ENCODE assay signal across 2 cellular contexts in genomic region chr5:104344809-104345512, GRCh38.
TF ChIP-seq lines count a peak whose summit lies in the region.

No MANE protein-coding gene starts in this region.

TF ChIP-seq in HCT116, 20 proteins besides CTCF, POLR2A, EP300 and RAD21:
- TF ChIP-seq FOSL1 (IDR thresholded peaks at IDR 0.05; ENCODE audit: low read depth): no peak
- TF ChIP-seq REST (IDR thresholded peaks at IDR 0.05; ENCODE audit: low read depth): no peak
- peak; percentile 46; the same call in 1 of the 2 replicates for TF ChIP-seq CEBPB (IDR thresholded peaks at IDR 0.05; ENCODE audit: low read depth)
- no peak for TF ChIP-seq CBX3 (IDR thresholded peaks at IDR 0.05; ENCODE audit: low read depth)
- TF ChIP-seq, protein P1, sequence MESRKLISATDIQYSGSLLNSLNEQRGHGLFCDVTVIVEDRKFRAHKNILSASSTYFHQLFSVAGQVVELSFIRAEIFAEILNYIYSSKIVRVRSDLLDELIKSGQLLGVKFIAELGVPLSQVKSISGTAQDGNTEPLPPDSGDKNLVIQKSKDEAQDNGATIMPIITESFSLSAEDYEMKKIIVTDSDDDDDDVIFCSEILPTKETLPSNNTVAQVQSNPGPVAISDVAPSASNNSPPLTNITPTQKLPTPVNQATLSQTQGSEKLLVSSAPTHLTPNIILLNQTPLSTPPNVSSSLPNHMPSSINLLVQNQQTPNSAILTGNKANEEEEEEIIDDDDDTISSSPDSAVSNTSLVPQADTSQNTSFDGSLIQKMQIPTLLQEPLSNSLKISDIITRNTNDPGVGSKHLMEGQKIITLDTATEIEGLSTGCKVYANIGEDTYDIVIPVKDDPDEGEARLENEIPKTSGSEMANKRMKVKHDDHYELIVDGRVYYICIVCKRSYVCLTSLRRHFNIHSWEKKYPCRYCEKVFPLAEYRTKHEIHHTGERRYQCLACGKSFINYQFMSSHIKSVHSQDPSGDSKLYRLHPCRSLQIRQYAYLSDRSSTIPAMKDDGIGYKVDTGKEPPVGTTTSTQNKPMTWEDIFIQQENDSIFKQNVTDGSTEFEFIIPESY (IDR thresholded peaks at IDR 0.05; ENCODE audit: extremely low read depth, insufficient replicate concordance, low read length): no peak
- no peak for TF ChIP-seq MAX (IDR thresholded peaks at IDR 0.05)
- no peak for TF ChIP-seq ZFX (IDR thresholded peaks at IDR 0.05)
- TF ChIP-seq EGR1 (IDR thresholded peaks at IDR 0.05; ENCODE audit: low read depth): 0 out of 2 replicates have a peak, but pooled peaks have one; percentile 23
- no peak for TF ChIP-seq YY1 (IDR thresholded peaks at IDR 0.05; ENCODE audit: extremely low read depth, insufficient replicate concordance, low read depth, low read length)
- no peak for TF ChIP-seq SIN3A (IDR thresholded peaks at IDR 0.05; ENCODE audit: low read depth)

TF ChIP-seq in H1, 55 proteins besides CTCF, POLR2A, EP300 and RAD21:
- TF ChIP-seq, protein P2, sequence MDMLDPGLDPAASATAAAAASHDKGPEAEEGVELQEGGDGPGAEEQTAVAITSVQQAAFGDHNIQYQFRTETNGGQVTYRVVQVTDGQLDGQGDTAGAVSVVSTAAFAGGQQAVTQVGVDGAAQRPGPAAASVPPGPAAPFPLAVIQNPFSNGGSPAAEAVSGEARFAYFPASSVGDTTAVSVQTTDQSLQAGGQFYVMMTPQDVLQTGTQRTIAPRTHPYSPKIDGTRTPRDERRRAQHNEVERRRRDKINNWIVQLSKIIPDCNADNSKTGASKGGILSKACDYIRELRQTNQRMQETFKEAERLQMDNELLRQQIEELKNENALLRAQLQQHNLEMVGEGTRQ (IDR thresholded peaks at IDR 0.05; ENCODE audit: low read length): no peak
- no peak for TF ChIP-seq CREB1 (IDR thresholded peaks at IDR 0.05)
- no peak for TF ChIP-seq SP2 (IDR thresholded peaks at IDR 0.05; ENCODE audit: low read length)
- TF ChIP-seq CBX5 (IDR thresholded peaks at IDR 0.05; ENCODE audit: low read depth, low read length): no peak
- TF ChIP-seq GABPA (IDR thresholded peaks at IDR 0.05; ENCODE audit: borderline replicate concordance, insufficient read depth, low read length): no peak
- TF ChIP-seq, protein P3, sequence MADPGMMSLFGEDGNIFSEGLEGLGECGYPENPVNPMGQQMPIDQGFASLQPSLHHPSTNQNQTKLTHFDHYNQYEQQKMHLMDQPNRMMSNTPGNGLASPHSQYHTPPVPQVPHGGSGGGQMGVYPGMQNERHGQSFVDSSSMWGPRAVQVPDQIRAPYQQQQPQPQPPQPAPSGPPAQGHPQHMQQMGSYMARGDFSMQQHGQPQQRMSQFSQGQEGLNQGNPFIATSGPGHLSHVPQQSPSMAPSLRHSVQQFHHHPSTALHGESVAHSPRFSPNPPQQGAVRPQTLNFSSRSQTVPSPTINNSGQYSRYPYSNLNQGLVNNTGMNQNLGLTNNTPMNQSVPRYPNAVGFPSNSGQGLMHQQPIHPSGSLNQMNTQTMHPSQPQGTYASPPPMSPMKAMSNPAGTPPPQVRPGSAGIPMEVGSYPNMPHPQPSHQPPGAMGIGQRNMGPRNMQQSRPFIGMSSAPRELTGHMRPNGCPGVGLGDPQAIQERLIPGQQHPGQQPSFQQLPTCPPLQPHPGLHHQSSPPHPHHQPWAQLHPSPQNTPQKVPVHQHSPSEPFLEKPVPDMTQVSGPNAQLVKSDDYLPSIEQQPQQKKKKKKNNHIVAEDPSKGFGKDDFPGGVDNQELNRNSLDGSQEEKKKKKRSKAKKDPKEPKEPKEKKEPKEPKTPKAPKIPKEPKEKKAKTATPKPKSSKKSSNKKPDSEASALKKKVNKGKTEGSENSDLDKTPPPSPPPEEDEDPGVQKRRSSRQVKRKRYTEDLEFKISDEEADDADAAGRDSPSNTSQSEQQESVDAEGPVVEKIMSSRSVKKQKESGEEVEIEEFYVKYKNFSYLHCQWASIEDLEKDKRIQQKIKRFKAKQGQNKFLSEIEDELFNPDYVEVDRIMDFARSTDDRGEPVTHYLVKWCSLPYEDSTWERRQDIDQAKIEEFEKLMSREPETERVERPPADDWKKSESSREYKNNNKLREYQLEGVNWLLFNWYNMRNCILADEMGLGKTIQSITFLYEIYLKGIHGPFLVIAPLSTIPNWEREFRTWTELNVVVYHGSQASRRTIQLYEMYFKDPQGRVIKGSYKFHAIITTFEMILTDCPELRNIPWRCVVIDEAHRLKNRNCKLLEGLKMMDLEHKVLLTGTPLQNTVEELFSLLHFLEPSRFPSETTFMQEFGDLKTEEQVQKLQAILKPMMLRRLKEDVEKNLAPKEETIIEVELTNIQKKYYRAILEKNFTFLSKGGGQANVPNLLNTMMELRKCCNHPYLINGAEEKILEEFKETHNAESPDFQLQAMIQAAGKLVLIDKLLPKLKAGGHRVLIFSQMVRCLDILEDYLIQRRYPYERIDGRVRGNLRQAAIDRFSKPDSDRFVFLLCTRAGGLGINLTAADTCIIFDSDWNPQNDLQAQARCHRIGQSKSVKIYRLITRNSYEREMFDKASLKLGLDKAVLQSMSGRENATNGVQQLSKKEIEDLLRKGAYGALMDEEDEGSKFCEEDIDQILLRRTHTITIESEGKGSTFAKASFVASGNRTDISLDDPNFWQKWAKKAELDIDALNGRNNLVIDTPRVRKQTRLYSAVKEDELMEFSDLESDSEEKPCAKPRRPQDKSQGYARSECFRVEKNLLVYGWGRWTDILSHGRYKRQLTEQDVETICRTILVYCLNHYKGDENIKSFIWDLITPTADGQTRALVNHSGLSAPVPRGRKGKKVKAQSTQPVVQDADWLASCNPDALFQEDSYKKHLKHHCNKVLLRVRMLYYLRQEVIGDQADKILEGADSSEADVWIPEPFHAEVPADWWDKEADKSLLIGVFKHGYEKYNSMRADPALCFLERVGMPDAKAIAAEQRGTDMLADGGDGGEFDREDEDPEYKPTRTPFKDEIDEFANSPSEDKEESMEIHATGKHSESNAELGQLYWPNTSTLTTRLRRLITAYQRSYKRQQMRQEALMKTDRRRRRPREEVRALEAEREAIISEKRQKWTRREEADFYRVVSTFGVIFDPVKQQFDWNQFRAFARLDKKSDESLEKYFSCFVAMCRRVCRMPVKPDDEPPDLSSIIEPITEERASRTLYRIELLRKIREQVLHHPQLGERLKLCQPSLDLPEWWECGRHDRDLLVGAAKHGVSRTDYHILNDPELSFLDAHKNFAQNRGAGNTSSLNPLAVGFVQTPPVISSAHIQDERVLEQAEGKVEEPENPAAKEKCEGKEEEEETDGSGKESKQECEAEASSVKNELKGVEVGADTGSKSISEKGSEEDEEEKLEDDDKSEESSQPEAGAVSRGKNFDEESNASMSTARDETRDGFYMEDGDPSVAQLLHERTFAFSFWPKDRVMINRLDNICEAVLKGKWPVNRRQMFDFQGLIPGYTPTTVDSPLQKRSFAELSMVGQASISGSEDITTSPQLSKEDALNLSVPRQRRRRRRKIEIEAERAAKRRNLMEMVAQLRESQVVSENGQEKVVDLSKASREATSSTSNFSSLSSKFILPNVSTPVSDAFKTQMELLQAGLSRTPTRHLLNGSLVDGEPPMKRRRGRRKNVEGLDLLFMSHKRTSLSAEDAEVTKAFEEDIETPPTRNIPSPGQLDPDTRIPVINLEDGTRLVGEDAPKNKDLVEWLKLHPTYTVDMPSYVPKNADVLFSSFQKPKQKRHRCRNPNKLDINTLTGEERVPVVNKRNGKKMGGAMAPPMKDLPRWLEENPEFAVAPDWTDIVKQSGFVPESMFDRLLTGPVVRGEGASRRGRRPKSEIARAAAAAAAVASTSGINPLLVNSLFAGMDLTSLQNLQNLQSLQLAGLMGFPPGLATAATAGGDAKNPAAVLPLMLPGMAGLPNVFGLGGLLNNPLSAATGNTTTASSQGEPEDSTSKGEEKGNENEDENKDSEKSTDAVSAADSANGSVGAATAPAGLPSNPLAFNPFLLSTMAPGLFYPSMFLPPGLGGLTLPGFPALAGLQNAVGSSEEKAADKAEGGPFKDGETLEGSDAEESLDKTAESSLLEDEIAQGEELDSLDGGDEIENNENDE (IDR thresholded peaks at IDR 0.05; ENCODE audit: insufficient replicate concordance, low read length): no peak
- TF ChIP-seq POU5F1 (IDR thresholded peaks at IDR 0.05; ENCODE audit: low read depth, low read length): no peak
- TF ChIP-seq RBBP5 (IDR thresholded peaks at IDR 0.05; ENCODE audit: borderline replicate concordance, low read depth, low read length): no peak
- TF ChIP-seq SIX5 (IDR thresholded peaks at IDR 0.05; ENCODE audit: low read depth, low read length): no peak
- TF ChIP-seq TCF12 (IDR thresholded peaks at IDR 0.05; ENCODE audit: low read depth, low read length): no peak
- no peak for TF ChIP-seq ZNF274 (IDR thresholded peaks at IDR 0.05; ENCODE audit: borderline replicate concordance, extremely low read depth, low read length)
